18 cellular contexts compared by ENCODE assay signal in the genomic region with DNA sequence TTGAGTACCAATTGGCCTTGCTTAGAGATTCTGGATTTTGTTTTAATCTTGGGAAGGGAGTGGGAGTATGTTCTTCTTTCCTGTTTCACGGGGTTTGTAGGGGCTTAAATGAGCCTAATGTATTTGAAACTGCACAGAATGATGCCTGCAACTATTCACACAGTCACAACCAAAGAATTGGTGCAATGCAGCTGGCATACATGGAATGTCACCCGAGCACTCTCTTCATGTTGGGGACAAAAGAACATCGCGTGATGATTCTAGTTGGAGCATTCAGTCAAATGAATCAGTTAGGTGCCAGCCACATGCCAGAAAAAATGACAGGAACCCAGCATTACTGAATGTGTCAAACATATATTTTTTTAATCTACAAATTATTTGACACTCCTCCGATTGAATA. TPM values are rescaled to one million over a fixed set of nuclear protein-coding genes. Genes with fewer than 3 reads are reported as not detected.
DNase-seq lines count a peak whose midpoint lies in the region; ATAC-seq and TF ChIP-seq lines count a peak whose summit lies in the region.
"Had no signal": no experiment of that assay in that cellular context is flagged by ENCODE, and none has a peak within 500 bp of the region (broad histone marks: within the 10 kb centered on the region; RNA-seq: fewer than 3 reads in every experiment).

No MANE protein-coding gene starts in this region.

- no peaks in the 10 kb centered on the region for H3K36me3 ChIP-seq in left ventricle myocardium inferior
- no peaks in the 10 kb centered on the region for H3K36me3 ChIP-seq in trophoblast cell (ENCODE audit: control insufficient read depth in 1 of 2, insufficient read depth in 2 of 2, low read length in 2 of 2)
- H3K36me3 ChIP-seq in upper lobe of right lung = no peaks in the 10 kb centered on the region
- H3K36me3 ChIP-seq: breast epithelium had no signal

- H3K79me2 ChIP-seq in trophoblast cell (ENCODE audit: control insufficient read depth, insufficient read depth, low read length, poor library complexity) = no peaks in the 10 kb centered on the region

- H3K23ac ChIP-seq in trophoblast cell (ENCODE audit: low read length) = no peak overlapping the region

- ATAC-seq in Right ventricle myocardium inferior (peak; percentile 40), upper lobe of right lung (peak; percentile 24), GM18520 (IDR thresholded peaks at IDR 0.05; ENCODE audit: unreplicated experiment) (no peak)
- ATAC-seq: activated CD8-positive, alpha-beta memory T cell treated with anti-CD3 and anti-CD28 coated beads, Interleukin-2, amount 10 ng/mL, durations not matched to agents 7 days and 5 days; activated T-helper 17 cell treated with anti-CD3 and anti-CD28 coated beads, Interleukin-2, amount 50 U/mL, for 72 hours had no signal

- H3K27me3 ChIP-seq in left ventricle myocardium inferior (ENCODE audit: low read depth) (no peaks in the 10 kb centered on the region), trophoblast cell (ENCODE audit: insufficient read depth, low read length) (no peaks in the 10 kb centered on the region), upper lobe of right lung (no peaks in the 10 kb centered on the region)
- H3K27me3 ChIP-seq: breast epithelium had no signal

- H2BK5ac ChIP-seq in trophoblast cell (ENCODE audit: low read depth, low read length, poor library complexity) = no peak overlapping the region

- H2AFZ ChIP-seq in trophoblast cell (ENCODE audit: insufficient read depth, low read length, poor library complexity) = no peak overlapping the region

- no peak overlapping the region for H2AK5ac ChIP-seq in trophoblast cell (ENCODE audit: low read length)

- no peak overlapping the region for H2BK12ac ChIP-seq in trophoblast cell (ENCODE audit: low read length)

- H3K4me3 ChIP-seq in left ventricle myocardium inferior (no peak overlapping the region), trophoblast cell (ENCODE audit: low read depth, low read length) (no peak overlapping the region), upper lobe of right lung (no peak overlapping the region)
- H3K4me3 ChIP-seq: breast epithelium, GM12878 had no signal

- no CpG with 5 or more reads among the region's 5 CpGs for WGBS in trophoblast cell (ENCODE audit: extremely low coverage, insufficient coverage, insufficient read length)

- H4K91ac ChIP-seq in trophoblast cell (ENCODE audit: low read depth, low read length) = no peak overlapping the region

- TF ChIP-seq CTCF in left ventricle myocardium inferior (IDR thresholded peaks at IDR 0.05; ENCODE audit: borderline replicate concordance) (no peak), upper lobe of right lung (IDR thresholded peaks at IDR 0.05) (no peak)

- no peak overlapping the region for H2BK120ac ChIP-seq in trophoblast cell (ENCODE audit: insufficient read depth, low read length, poor library complexity)

- intact Hi-C loops in Right ventricle myocardium inferior (cut with DNase I) = no loop called here
- intact Hi-C loops in cardiac septum (cut with DNase I) = no loop called here
- intact Hi-C loops in left ventricle myocardium inferior (cut with micrococcal nuclease) = no loop called here
- intact Hi-C loops in upper lobe of right lung (cut with DNase I) = no loop called here

- H3K4me2 ChIP-seq in trophoblast cell (ENCODE audit: low read length) = no peak overlapping the region

- H3K14ac ChIP-seq in trophoblast cell (ENCODE audit: low read length) = no peak overlapping the region

- no peak overlapping the region for H3K9ac ChIP-seq in trophoblast cell (ENCODE audit: low read length)

- no peak for DNase-seq in Right ventricle myocardium inferior (ENCODE audit: missing footprints)
- DNase-seq in cardiac septum (ENCODE audit: low spot score) = no peak
- DNase-seq in left ventricle myocardium inferior = no peak
- DNase-seq in trophoblast cell = peak; percentile 35 to 79
- DNase-seq in upper lobe of right lung = no peak
- DNase-seq in NCI-H526 (lab: John Stamatoyannopoulos, UW) = no peak
- DNase-seq in OCI-M2 (lab: John Stamatoyannopoulos, UW; ENCODE audit: unreplicated experiment) = no peak
- DNase-seq: activated CD8-positive, alpha-beta memory T cell treated with anti-CD3 and anti-CD28 coated beads, Interleukin-2, amount 10 ng/mL, durations not matched to agents 7 days and 5 days; activated naive CD8-positive, alpha-beta T cell treated with anti-CD3 and anti-CD28 coated beads, Interleukin-2, amount 10 ng/mL, durations not matched to agents 7 days and 5 days; DMS 273 treated with DMSO at 0.1 percent for 48 hours; NCI-H1105; PC-3; T1000 had no signal

- no peak overlapping the region for H4K12ac ChIP-seq in trophoblast cell (ENCODE audit: low read depth, low read length)

- peaks cover 98% of the 10 kb centered on the region for H3K4me1 ChIP-seq in left ventricle myocardium inferior
- H3K4me1 ChIP-seq in trophoblast cell (ENCODE audit: control insufficient read depth in 1 of 2, insufficient read depth in 2 of 2, low read length in 2 of 2) = peaks cover 3 to 19% of the 10 kb centered on the region in 2 experiments
- peaks cover 76% of the 10 kb centered on the region for H3K4me1 ChIP-seq in upper lobe of right lung

- no peak overlapping the region for H4K8ac ChIP-seq in trophoblast cell (ENCODE audit: low read depth, low read length)

- H3K27ac ChIP-seq in left ventricle myocardium inferior (replicated peaks) (peak overlapping the region; percentile 88), trophoblast cell (ENCODE audit: low read depth, low read length) (no peak overlapping the region), upper lobe of right lung (peak overlapping the region; percentile 13)
- H3K27ac ChIP-seq: C4-2B had no signal

- H3K9me3 ChIP-seq in left ventricle myocardium inferior (replicated peaks) (no peaks in the 10 kb centered on the region), trophoblast cell (ENCODE audit: insufficient read depth, low read depth, low read length) (no peaks in the 10 kb centered on the region), upper lobe of right lung (no peaks in the 10 kb centered on the region)
- H3K9me3 ChIP-seq: breast epithelium had no signal

- H3K4ac ChIP-seq in trophoblast cell (ENCODE audit: low read depth, low read length) = no peak overlapping the region

- H3K79me1 ChIP-seq in trophoblast cell (ENCODE audit: low read length) = peaks cover 2% of the 10 kb centered on the region

- no peak overlapping the region for H3K18ac ChIP-seq in trophoblast cell (ENCODE audit: low read length)

RNA-seq across cellular contexts. Expression of gene STARD13, which starts 22.1 kb away (rescaled TPM):
- total RNA-seq in Right ventricle myocardium inferior = 36.4 TPM
- total RNA-seq in cardiac septum = 26.9 TPM
- total RNA-seq in left ventricle myocardium inferior = 29.9 TPM
- polyA plus RNA-seq in trophoblast cell (2013) = 3.3 and 3.6 TPM in 2 replicates
- 60.4 TPM for total RNA-seq in upper lobe of right lung

Comparison
In these comparisons a context has a peak if more than half of its experiments do, and no peak if none do; other contexts are left out.
1. DNase-seq: peak in trophoblast cell (2 of 2); none in Right ventricle myocardium inferior (single experiment), cardiac septum (single experiment), left ventricle myocardium inferior (single experiment), upper lobe of right lung (single experiment), NCI-H526 (0 of 2) and OCI-M2 (single experiment).